In genomic region chr6:138310294-138310693, GRCh38 we compare ENCODE assay signal across 18 cellular contexts.
A peak's percentile ranks its signal among the peaks of the same experiment; 100 is the strongest.
DNase-seq lines count a peak whose midpoint lies in the region; ATAC-seq and TF ChIP-seq lines count a peak whose summit lies in the region.
"Had no signal": no experiment of that assay in that cellular context is flagged by ENCODE, and none has a peak within 500 bp of the region (broad histone marks: within the 10 kb centered on the region; RNA-seq: fewer than 3 reads in every experiment).

No MANE protein-coding gene starts in this region.

- no peaks in the 10 kb centered on the region for H3K27me3 ChIP-seq in neuronal stem cell (ENCODE audit: control insufficient read depth in 3 of 3, insufficient read depth in 3 of 3, low read depth in 1 of 3, low read length in 3 of 3)
- H3K27me3 ChIP-seq: BLaER1, upper lobe of left lung had no signal

- H4K91ac ChIP-seq in neuronal stem cell (ENCODE audit: low read depth, low read length, poor library complexity) = no peak overlapping the region

- H3K4me2 ChIP-seq in neuronal stem cell (ENCODE audit: insufficient read depth, low read length, poor library complexity, severe bottlenecking) = no peak overlapping the region
- H3K4me2 ChIP-seq: BLaER1, KMS-11 had no signal

- H3K27ac ChIP-seq in neuronal stem cell (replicated peaks; ENCODE audit: low read length) = no peak overlapping the region
- H3K27ac ChIP-seq: BLaER1, KMS-11, upper lobe of left lung had no signal

- DNase-seq in LNCaP clone FGC (ENCODE audit: low read depth) (peak; percentile 39), NCI-H2081 treated with DMSO at 0.1 percent for 48 hours (lab: John Stamatoyannopoulos, UW) (peak; percentile 12), SK-N-DZ (ENCODE audit: low spot score) (peak; percentile 12), left lobe of liver (ENCODE audit: low spot score) (no peak), ACHN (no peak), SIG-M5 treated with dmso at 0.1 percent for 504 hours (lab: John Stamatoyannopoulos, UW; ENCODE audit: unreplicated experiment) (no peak), HEK293T (ENCODE audit: extremely low spot score) (no peak), neuronal stem cell (ENCODE audit: low spot score) (no peak)
- DNase-seq: activated naive CD8-positive, alpha-beta T cell treated with anti-CD3 and anti-CD28 coated beads, Interleukin-2, amount 10 ng/mL, durations not matched to agents 7 days and 5 days; DND-41; effector CD4-positive, alpha-beta T cell; GOT3; NCI-H187 treated with DMSO at 0.1 percent for 48 hours; stimulated activated naive CD8-positive, alpha-beta T cell treated with anti-CD3 and anti-CD28 coated beads, Interleukin-15, Interleukin-2, amounts not matched to agents 100 U/mL and 50 U/mL, for 24 hours; T-helper 1 cell; upper lobe of left lung had no signal

- no CpG with 5 or more reads among the region's 3 CpGs for WGBS in neuronal stem cell (ENCODE audit: extremely low coverage in 2 of 2, insufficient read length in 2 of 2, insufficient replicate concordance in 1 of 2), 2 donors

- H2BK5ac ChIP-seq in neuronal stem cell (ENCODE audit: low read length) = no peak overlapping the region

- ATAC-seq in left lobe of liver = peak; percentile 65
- ATAC-seq: stimulated activated naive CD8-positive, alpha-beta T cell treated with anti-CD3 and anti-CD28 coated beads, Interleukin-15, Interleukin-2, amounts not matched to agents 100 U/mL and 50 U/mL, for 24 hours had no signal

- POLR2A ChIA-PET in HEK293T (lab: Yijun Ruan, JAX) = no interaction called here

- H2AFZ ChIP-seq in neuronal stem cell (ENCODE audit: low read length) = no peak overlapping the region

- no peak for TF ChIP-seq CTCF in LNCaP clone FGC (IDR thresholded peaks at IDR 0.05; ENCODE audit: control insufficient read depth, extremely low read depth, insufficient read depth)

- H3K9me3 ChIP-seq in neuronal stem cell (replicated peaks in 1 of 2; ENCODE audit: control insufficient read depth in 2 of 2, insufficient read depth in 1 of 2, low read depth in 1 of 2, low read length in 2 of 2) = no peaks in the 10 kb centered on the region
- H3K9me3 ChIP-seq: BLaER1, upper lobe of left lung had no signal

- H2AK5ac ChIP-seq in neuronal stem cell (ENCODE audit: low read depth, low read length) = no peak overlapping the region

- no peak overlapping the region for H3K4ac ChIP-seq in neuronal stem cell (ENCODE audit: low read length)

- in situ Hi-C loops in ACHN (cut with HindIII; ENCODE audit: low pct_ligation_motif_present, low pct_unique_long_range_greater_than_20kb, low sequenced_read_pairs) = no loop called here

- H2BK12ac ChIP-seq in neuronal stem cell (ENCODE audit: low read length) = no peak overlapping the region

- H3K18ac ChIP-seq in neuronal stem cell (ENCODE audit: low read length) = no peak overlapping the region

- no peak overlapping the region for H2BK15ac ChIP-seq in neuronal stem cell (ENCODE audit: low read length)

- no peak overlapping the region for H3K14ac ChIP-seq in neuronal stem cell (ENCODE audit: low read length)

- no peak overlapping the region for H3K4me3 ChIP-seq in LNCaP clone FGC (ENCODE audit: low read depth, low read length)
- no peak overlapping the region for H3K4me3 ChIP-seq in neuronal stem cell (ENCODE audit: low read length in 2 of 2)
- H3K4me3 ChIP-seq: BLaER1, upper lobe of left lung had no signal

- no peak overlapping the region for H2BK120ac ChIP-seq in neuronal stem cell (ENCODE audit: low read depth, low read length)

- H3K36me3 ChIP-seq in neuronal stem cell (replicated peaks in 1 of 2; ENCODE audit: control insufficient read depth in 2 of 2, insufficient read depth in 2 of 2, low read length in 2 of 2) = no peaks in the 10 kb centered on the region
- H3K36me3 ChIP-seq: BLaER1 had no signal

- no peaks in the 10 kb centered on the region for H3K79me1 ChIP-seq in neuronal stem cell (ENCODE audit: low read depth, low read length)

- H3K4me1 ChIP-seq in neuronal stem cell (ENCODE audit: control insufficient read depth in 2 of 2, insufficient read depth in 1 of 2, low read depth in 1 of 2, low read length in 2 of 2) = no peaks in the 10 kb centered on the region
- H3K4me1 ChIP-seq: BLaER1, upper lobe of left lung had no signal

- H3K9ac ChIP-seq in neuronal stem cell (ENCODE audit: low read depth, low read length, poor library complexity) = no peak overlapping the region
- H3K9ac ChIP-seq: BLaER1, KMS-11 had no signal

- CTCF ChIA-PET in HEK293T (lab: Yijun Ruan, JAX) = no interaction called here

- no peak overlapping the region for H4K8ac ChIP-seq in neuronal stem cell (ENCODE audit: low read depth, low read length)

- no peak overlapping the region for H3K23ac ChIP-seq in neuronal stem cell (ENCODE audit: low read depth, low read length, poor library complexity)

TF ChIP-seq in HEK293T, 16 proteins besides CTCF, POLR2A, EP300 and RAD21:
- no peak for TF ChIP-seq FOXK2 (IDR thresholded peaks at IDR 0.05)
- no peak for TF ChIP-seq ZNF384 (IDR thresholded peaks at IDR 0.05)

Comparison
In these comparisons a context has a peak if more than half of its experiments do, and no peak if none do; other contexts are left out.
1. DNase-seq: peak in LNCaP clone FGC (single experiment), NCI-H2081 treated with DMSO at 0.1 percent for 48 hours (single experiment) and SK-N-DZ (single experiment); none in left lobe of liver (single experiment), ACHN (single experiment), SIG-M5 treated with dmso at 0.1 percent for 504 hours (single experiment), HEK293T (single experiment) and neuronal stem cell (single experiment).